9 cellular contexts compared by ENCODE assay signal in the genomic region with DNA sequence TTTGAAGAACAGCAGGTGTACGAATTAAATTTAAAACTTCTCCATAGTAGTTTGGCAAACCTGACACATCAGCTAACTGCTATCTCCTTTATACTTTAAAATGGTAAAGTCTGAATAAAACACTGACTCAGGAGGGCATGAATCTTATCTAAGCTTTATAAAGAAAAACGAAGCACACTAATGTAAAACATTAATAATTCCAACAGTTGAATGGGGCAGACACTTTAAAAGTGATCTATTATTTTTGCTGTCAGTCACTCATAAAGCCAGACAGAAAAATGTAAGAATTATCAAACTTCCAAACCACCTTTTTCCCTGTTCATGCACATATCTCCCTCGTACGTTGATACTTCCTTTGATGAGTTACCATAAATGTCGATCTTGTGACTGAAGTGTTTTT. TPM values are rescaled to one million over a fixed set of nuclear protein-coding genes. Genes with fewer than 3 reads are reported as not detected.
A peak's percentile ranks its signal among the peaks of the same experiment; 100 is the strongest.
DNase-seq lines count a peak whose midpoint lies in the region; ATAC-seq, FAIRE-seq and TF ChIP-seq lines count a peak whose summit lies in the region.
"Had no signal": no experiment of that assay in that cellular context is flagged by ENCODE, and none has a peak within 500 bp of the region (broad histone marks: within the 10 kb centered on the region; RNA-seq: fewer than 3 reads in every experiment).

No MANE protein-coding gene starts in this region.

- CTCF ChIA-PET in activated CD8-positive, alpha-beta memory T cell treated with anti-CD3 and anti-CD28 coated beads, Interleukin-2, amount 10 ng/mL, durations not matched to agents 7 days and 5 days (lab: Charles Lee) = interaction anchor here (1.0 to 1.3 kb wide), 4 partner anchors 14 to 38 kb away, joined by 3 to 4 read pairs (median 3); a partner anchor contains a TSS

- H3K4me1 ChIP-seq in kidney (ENCODE audit: control insufficient read depth in 1 of 2, insufficient read depth in 1 of 2, low read depth in 1 of 2, low read length in 2 of 2) = peaks cover 11 to 15% of the 10 kb centered on the region in 2 donors
- H3K4me1 ChIP-seq in suprapubic skin = peaks cover 58% of the 10 kb centered on the region

- no peaks in the 10 kb centered on the region for H3K27me3 Mint-ChIP-seq in activated CD8-positive, alpha-beta memory T cell treated with anti-CD3 and anti-CD28 coated beads, Interleukin-2, amount 10 ng/mL, durations not matched to agents 7 days and 5 days
- H3K27me3 Mint-ChIP-seq in activated naive CD8-positive, alpha-beta T cell = no peaks in the 10 kb centered on the region

- H3K4me1 Mint-ChIP-seq in activated CD8-positive, alpha-beta memory T cell treated with anti-CD3 and anti-CD28 coated beads, Interleukin-2, amount 10 ng/mL, durations not matched to agents 7 days and 5 days = peaks cover 39% of the 10 kb centered on the region
- peaks cover 48% of the 10 kb centered on the region for H3K4me1 Mint-ChIP-seq in activated naive CD8-positive, alpha-beta T cell (ENCODE audit: low read depth)

- H3K36me3 ChIP-seq in kidney (ENCODE audit: control insufficient read depth in 1 of 2, insufficient read depth in 2 of 2, low read length in 2 of 2) (no peaks in the 10 kb centered on the region), suprapubic skin (no peaks in the 10 kb centered on the region)

- no peaks in the 10 kb centered on the region for H3K9me3 Mint-ChIP-seq in activated CD8-positive, alpha-beta memory T cell treated with anti-CD3 and anti-CD28 coated beads, Interleukin-2, amount 10 ng/mL, durations not matched to agents 7 days and 5 days (ENCODE audit: low read depth)
- H3K9me3 Mint-ChIP-seq in activated naive CD8-positive, alpha-beta T cell (ENCODE audit: low read depth) = no peaks in the 10 kb centered on the region

- ATAC-seq in activated CD8-positive, alpha-beta memory T cell treated with anti-CD3 and anti-CD28 coated beads, Interleukin-2, amount 10 ng/mL, durations not matched to agents 7 days and 5 days = no peak
- ATAC-seq in GM19397 (IDR thresholded peaks at IDR 0.05; ENCODE audit: unreplicated experiment) = no peak

- no peak for FAIRE-seq in kidney (lab: Jason Lieb, UNC)

- TF ChIP-seq CTCF in kidney (IDR thresholded peaks at IDR 0.05; ENCODE audit: borderline replicate concordance, extremely low read depth, insufficient read depth) (no peak), suprapubic skin (IDR thresholded peaks at IDR 0.05) (no peak)

- DNase-seq in activated CD8-positive, alpha-beta memory T cell treated with anti-CD3 and anti-CD28 coated beads, Interleukin-2, amount 10 ng/mL, durations not matched to agents 7 days and 5 days = no peak
- DNase-seq in activated CD8-positive, alpha-beta memory T cell treated with anti-CD3 and anti-CD28 coated beads, Interleukin-2, amount 50 U/mL, for 48 hours = no peak
- DNase-seq in kidney = no peak
- no peak for DNase-seq in suprapubic skin (ENCODE audit: low spot score in 2 of 2)
- no peak for DNase-seq in AG08395 (ENCODE audit: low spot score)
- DNase-seq in stimulated activated naive CD4-positive, alpha-beta T cell treated with Interleukin-2 at 50 U/mL for 16 hours (lab: John Stamatoyannopoulos, UW) = no peak
- DNase-seq: C1 segment of cervical spinal cord had no signal

- H3K9me3 ChIP-seq in kidney (ENCODE audit: control insufficient read depth in 1 of 2, low read length in 2 of 2) (no peaks in the 10 kb centered on the region), suprapubic skin (no peaks in the 10 kb centered on the region)

- H3K9ac ChIP-seq in kidney (ENCODE audit: low read length in 2 of 2) = peak overlapping the region in 1 of 2 donors; percentile 100

- peaks cover 20% of the 10 kb centered on the region for H3K36me3 Mint-ChIP-seq in activated CD8-positive, alpha-beta memory T cell treated with anti-CD3 and anti-CD28 coated beads, Interleukin-2, amount 10 ng/mL, durations not matched to agents 7 days and 5 days
- H3K36me3 Mint-ChIP-seq in activated naive CD8-positive, alpha-beta T cell = peaks cover 6% of the 10 kb centered on the region

- intact Hi-C loops in kidney (cut with DNase I) = no loop called here

- no peak for TF ChIP-seq EP300 in suprapubic skin (IDR thresholded peaks at IDR 0.05)

- WGBS in suprapubic skin = 37% methylated on average over 5 of the region's 5 CpGs

- H3K4me3 Mint-ChIP-seq in activated CD8-positive, alpha-beta memory T cell treated with anti-CD3 and anti-CD28 coated beads, Interleukin-2, amount 10 ng/mL, durations not matched to agents 7 days and 5 days = peak overlapping the region; percentile 2
- peak overlapping the region; percentile 99 for H3K4me3 Mint-ChIP-seq in activated naive CD8-positive, alpha-beta T cell

- H3K27ac ChIP-seq in kidney (ENCODE audit: low read depth in 2 of 2, low read length in 2 of 2) = no peak overlapping the region
- H3K27ac ChIP-seq in suprapubic skin = no peak overlapping the region

- no peak for TF ChIP-seq POLR2A in suprapubic skin (IDR thresholded peaks at IDR 0.05)

- H3K4me3 ChIP-seq in kidney (ENCODE audit: low read length in 2 of 2) (peak overlapping the region; percentile 47 to 100), suprapubic skin (peak overlapping the region; percentile 86)

- H3K27me3 ChIP-seq in suprapubic skin = no peaks in the 10 kb centered on the region

- no peak overlapping the region for H3K27ac Mint-ChIP-seq in activated CD8-positive, alpha-beta memory T cell treated with anti-CD3 and anti-CD28 coated beads, Interleukin-2, amount 10 ng/mL, durations not matched to agents 7 days and 5 days
- peak overlapping the region; percentile 37 for H3K27ac Mint-ChIP-seq in activated naive CD8-positive, alpha-beta T cell

RNA-seq across cellular contexts. Expression of a gene that starts 2.6 kb away (rescaled TPM):
- 10 to 100 TPM; 51.3 to 61.6 TPM for total RNA-seq in activated CD8-positive, alpha-beta memory T cell treated with anti-CD3 and anti-CD28 coated beads, Interleukin-2, amount 10 ng/mL, durations not matched to agents 7 days and 5 days
- total RNA-seq in kidney (123 TPM), suprapubic skin (10 to 100 TPM; 50.9 to 72.1 (median 63.4) TPM)
- 131 TPM for polyA plus RNA-seq in kidney (ENCODE audit: insufficient read depth, low read depth, low replicate concordance)

RNA-seq across cellular contexts. Expression of a gene that starts 38.5 kb away (rescaled TPM):
- 10 to 100 TPM; 30.3 to 36.5 TPM for total RNA-seq in activated CD8-positive, alpha-beta memory T cell treated with anti-CD3 and anti-CD28 coated beads, Interleukin-2, amount 10 ng/mL, durations not matched to agents 7 days and 5 days
- total RNA-seq in kidney (21.1 TPM), suprapubic skin (10 to 100 TPM; 19.6 to 28.7 (median 25.0) TPM)
- polyA plus RNA-seq in kidney (ENCODE audit: insufficient read depth, low read depth, low replicate concordance) = 6.1 TPM

RNA-seq across cellular contexts. Expression of a gene that starts 50.4 kb away (rescaled TPM):
- under 1 TPM in 1 of 2 experiments, not detected in 1; 0.06 TPM for total RNA-seq in activated CD8-positive, alpha-beta memory T cell treated with anti-CD3 and anti-CD28 coated beads, Interleukin-2, amount 10 ng/mL, durations not matched to agents 7 days and 5 days
- total RNA-seq in kidney (0.38 TPM), suprapubic skin (under 1 TPM in 1 of 4 donors, not detected in 3; 0.73 TPM)
- polyA plus RNA-seq in kidney (ENCODE audit: insufficient read depth, low read depth, low replicate concordance) = not detected
